ENCODE assay signal across 8 cellular contexts in the genomic region with DNA sequence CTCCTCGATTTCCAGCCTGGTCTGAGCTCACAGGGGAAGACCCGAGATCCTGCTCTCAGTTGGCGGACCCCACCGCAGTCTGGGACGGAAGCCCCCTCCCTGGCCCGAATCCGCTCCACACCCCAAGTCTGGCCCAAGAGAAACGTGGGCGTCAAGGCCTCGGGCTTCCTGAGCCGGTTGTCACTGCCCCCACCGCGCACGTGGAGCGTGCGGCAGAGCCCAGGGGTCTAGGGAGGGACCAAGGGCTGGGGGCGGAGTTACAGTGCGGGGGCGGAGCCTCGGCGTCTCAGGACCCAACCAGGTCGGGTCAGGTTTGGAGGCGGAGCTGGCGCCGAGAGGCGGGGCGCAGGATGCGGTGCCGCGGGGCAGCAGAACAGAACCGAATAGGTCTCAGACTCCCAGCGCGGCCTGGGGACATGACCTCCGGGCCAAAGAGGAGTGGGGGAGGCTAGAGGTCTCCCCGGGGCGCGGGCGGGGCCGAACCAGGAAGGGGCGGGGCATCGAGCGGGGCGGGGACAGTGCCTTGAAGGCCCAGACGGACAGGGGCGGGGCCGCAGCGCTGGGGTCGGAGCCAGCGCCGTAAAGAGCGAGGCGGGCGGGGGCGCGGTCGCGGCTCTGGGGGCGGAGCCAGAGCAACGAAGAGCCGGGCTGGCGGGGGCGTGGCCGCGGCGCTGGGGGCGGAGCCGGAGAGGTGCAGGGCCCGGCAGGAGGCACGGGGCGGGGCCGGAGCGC. TPM values are rescaled to one million over a fixed set of nuclear protein-coding genes. Genes with fewer than 3 reads are reported as not detected.
DNase-seq lines count a peak whose midpoint lies in the region; ATAC-seq and TF ChIP-seq lines count a peak whose summit lies in the region.

No MANE protein-coding gene starts in this region.

- TF ChIP-seq CTCF in omental fat pad (IDR thresholded peaks at IDR 0.05): no peak

- H3K27ac Mint-ChIP-seq in activated naive CD4-positive, alpha-beta T cell treated with anti-CD3 and anti-CD28 coated beads, Interleukin-2, amount 50 U/mL, for 72 hours: peak overlapping the region; percentile 85 to 94

- peak; percentile 94 for DNase-seq in ELF-1 (ENCODE audit: low read depth, low spot score)
- DNase-seq in H7: peak; percentile 100
- DNase-seq in MG63: peak; percentile 87
- DNase-seq in SK-N-DZ (ENCODE audit: low spot score): peak; percentile 96
- DNase-seq in activated naive CD4-positive, alpha-beta T cell treated with anti-CD3 and anti-CD28 coated beads, Interleukin-2, amount 50 U/mL, for 72 hours (ENCODE audit: low spot score in 2 of 2): peak; percentile 98 to 100
- DNase-seq in glomerular visceral epithelial cell (ENCODE audit: extremely low spot score): peak; percentile 96
- DNase-seq in omental fat pad (ENCODE audit: low spot score): peak; percentile 94

- peak; percentile 49 to 75 for ATAC-seq in activated naive CD4-positive, alpha-beta T cell treated with anti-CD3 and anti-CD28 coated beads, Interleukin-2, amount 50 U/mL, for 72 hours
- ATAC-seq in omental fat pad (ENCODE audit: low FRiP score): peak; percentile 89

- H3K36me3 ChIP-seq in H7 (replicated peaks; ENCODE audit: control insufficient read depth, insufficient read depth, low read length): no peaks in the 10 kb centered on the region
- no peaks in the 10 kb centered on the region for H3K36me3 ChIP-seq in MG63

- H3K4me3 ChIP-seq in H7 (ENCODE audit: insufficient read depth, low read depth, low read length): peak overlapping the region; percentile 46
- H3K4me3 ChIP-seq in MG63: peak overlapping the region; percentile 54

- peak overlapping the region; percentile 56 for H3K27ac ChIP-seq in temporal lobe (ENCODE audit: low read depth, low read length)

- H3K36me3 Mint-ChIP-seq in activated naive CD4-positive, alpha-beta T cell treated with anti-CD3 and anti-CD28 coated beads, Interleukin-2, amount 50 U/mL, for 72 hours: peaks cover 0 to 8% of the 10 kb centered on the region in 2 donors

- H3K9me3 ChIP-seq in MG63: no peaks in the 10 kb centered on the region

- H3K27me3 ChIP-seq in H7 (ENCODE audit: control insufficient read depth, insufficient read depth, low read length) (peaks cover 37% of the 10 kb centered on the region), MG63 (no peaks in the 10 kb centered on the region)

- no peaks in the 10 kb centered on the region for H3K9me3 Mint-ChIP-seq in activated naive CD4-positive, alpha-beta T cell treated with anti-CD3 and anti-CD28 coated beads, Interleukin-2, amount 50 U/mL, for 72 hours

RNA-seq across cellular contexts. Expression of a gene that starts 0.4 kb away (rescaled TPM):
- 1.1 and 1.7 TPM in 2 replicates for total RNA-seq in H7 (2014; rRNA removed; shearing (Covaris generic))
- 0.33 TPM in 1 of 2 replicates, not detected in the other for total RNA-seq in MG63 (2014; rRNA removed; shearing (Covaris generic); ENCODE audit: low replicate concordance)
- 2.1 and 2.4 TPM in 2 replicates for polyA plus RNA-seq in SK-N-DZ (2014; cell fraction: cytosol; rRNA removed)
- polyA plus RNA-seq in SK-N-DZ (2014; cell fraction: nucleus; rRNA removed): 1.6 and 3.0 TPM in 2 replicates
- total RNA-seq in activated naive CD4-positive, alpha-beta T cell treated with anti-CD3 and anti-CD28 coated beads, Interleukin-2, amount 50 U/mL, for 72 hours: 10 to 100 TPM; 15.5 to 25.1 TPM
- total RNA-seq in omental fat pad: 1 to 10 TPM in 2 of 4 donors, under 1 TPM in 2; 0.50 to 4.0 (median 1.3) TPM
- 0.49 TPM for total RNA-seq in temporal lobe

Comparison
In these comparisons a context has a peak if more than half of its experiments do, and no peak if none do; other contexts are left out.
1. Peak in every context shown above with its lines: DNase-seq, ATAC-seq, H3K4me3 ChIP-seq and H3K27ac ChIP-seq.